Comparison of ENCODE assay signal across 16 cellular contexts in genomic region chr7:66257481-66257880, GRCh38.
"Had no signal": no experiment of that assay in that cellular context is flagged by ENCODE, and none has a peak within 500 bp of the region (broad histone marks: within the 10 kb centered on the region; RNA-seq: fewer than 3 reads in every experiment).

No MANE protein-coding gene starts in this region.

- H3K36me3 ChIP-seq: left ventricle myocardium inferior, sigmoid colon, upper lobe of right lung had no signal

- H3K4me3 ChIP-seq: coronary artery, left ventricle myocardium inferior, sigmoid colon, stomach, testis, upper lobe of right lung had no signal

- H3K9me3 ChIP-seq: left ventricle myocardium inferior, sigmoid colon, stomach, testis, upper lobe of right lung had no signal

- H3K4me1 ChIP-seq: left ventricle myocardium inferior, testis, upper lobe of right lung had no signal

- H3K27me3 ChIP-seq: sigmoid colon, stomach, testis, upper lobe of right lung had no signal

- H3K27ac ChIP-seq: coronary artery, left ventricle myocardium inferior, parathyroid adenoma, testis, upper lobe of right lung had no signal

- H2AFZ ChIP-seq: parathyroid adenoma had no signal

- ATAC-seq: activated CD8-positive, alpha-beta T cell treated with anti-CD3 and anti-CD28 coated beads for 36 hours; activated T-cell treated with anti-CD3 and anti-CD28 coated beads, Interleukin-2, amount 50 U/mL, for 4 hours; naive thymus-derived CD8-positive, alpha-beta T cell; T-helper 17 cell; upper lobe of right lung had no signal

- H3K9ac ChIP-seq: parathyroid adenoma had no signal

- DNase-seq: activated CD4-positive, alpha-beta T cell treated with anti-CD3 and anti-CD28 coated beads for 4 hours; activated CD8-positive, alpha-beta T cell treated with anti-CD3 and anti-CD28 coated beads for 36 hours; activated effector memory CD4-positive, alpha-beta T cell treated with Interleukin-2 at 50 U/mL for 16 hours; activated T-cell treated with anti-CD3 and anti-CD28 coated beads, Interleukin-2, amount 50 U/mL, for 4 hours; central memory CD4-positive, alpha-beta T cell; islet precursor cell; left ventricle myocardium inferior; naive thymus-derived CD8-positive, alpha-beta T cell; sigmoid colon; stimulated activated CD4-positive, alpha-beta T cell treated with anti-CD3 and anti-CD28 coated beads, Interleukin-1b, Interleukin-23, amount 100 ng/mL, for 48 hours; stomach; T-helper 17 cell; testis; upper lobe of right lung had no signal
